ENCODE assay signal across 10 cellular contexts in genomic region chr12:53096761-53097160, GRCh38. TPM values are rescaled to one million over a fixed set of nuclear protein-coding genes. Genes with fewer than 3 reads are reported as not detected.
DNase-seq lines count a peak whose midpoint lies in the region; ATAC-seq and TF ChIP-seq lines count a peak whose summit lies in the region.
"Had no signal": no experiment of that assay in that cellular context is flagged by ENCODE, and none has a peak within 500 bp of the region (broad histone marks: within the 10 kb centered on the region; RNA-seq: fewer than 3 reads in every experiment).

No MANE protein-coding gene starts in this region.

- H3K36me3 ChIP-seq in ascending aorta (peaks cover 15% of the 10 kb centered on the region in 2 donors), left lung (no peaks in the 10 kb centered on the region), suprapubic skin (peaks cover 4% of the 10 kb centered on the region)
- H3K36me3 ChIP-seq: neutrophil had no signal

- H3K27me3 ChIP-seq in ascending aorta (no peaks in the 10 kb centered on the region), left lung (peaks cover 0 to 34% of the 10 kb centered on the region in 2 donors), suprapubic skin (no peaks in the 10 kb centered on the region)

- WGBS in suprapubic skin = 30% methylated on average over 9 of the region's 9 CpGs

- H3K9me3 ChIP-seq in ascending aorta (no peaks in the 10 kb centered on the region), left lung (no peaks in the 10 kb centered on the region), suprapubic skin (no peaks in the 10 kb centered on the region)
- H3K9me3 ChIP-seq: neutrophil had no signal

- H3K4me1 ChIP-seq in ascending aorta = peaks cover 0 to 22% of the 10 kb centered on the region in 2 donors
- H3K4me1 ChIP-seq in left lung = peaks cover 11 to 42% of the 10 kb centered on the region in 2 donors
- peaks cover 46% of the 10 kb centered on the region for H3K4me1 ChIP-seq in suprapubic skin

- no peak overlapping the region for H3K27ac Mint-ChIP-seq in activated CD4-positive, alpha-beta T cell treated with anti-CD3 and anti-CD28 coated beads for 36 hours

- peak overlapping the region; percentile 72 for H3K4me3 Mint-ChIP-seq in activated CD4-positive, alpha-beta T cell treated with anti-CD3 and anti-CD28 coated beads for 36 hours

- H3K4me1 Mint-ChIP-seq in activated CD4-positive, alpha-beta T cell treated with anti-CD3 and anti-CD28 coated beads for 36 hours = peaks cover 23% of the 10 kb centered on the region

- TF ChIP-seq CTCF in ascending aorta (IDR thresholded peaks at IDR 0.05) (no peak), left lung (IDR thresholded peaks at IDR 0.05) (no peak), suprapubic skin (IDR thresholded peaks at IDR 0.05) (no peak)

- ATAC-seq in activated CD4-positive, alpha-beta T cell treated with anti-CD3 and anti-CD28 coated beads for 36 hours = no peak
- no peak for ATAC-seq in left lung
- ATAC-seq in HG03280 (IDR thresholded peaks at IDR 0.05; ENCODE audit: unreplicated experiment) = no peak

- H3K36me3 Mint-ChIP-seq in activated CD4-positive, alpha-beta T cell treated with anti-CD3 and anti-CD28 coated beads for 36 hours (ENCODE audit: low read depth) = no peaks in the 10 kb centered on the region

- CTCF ChIA-PET in activated CD4-positive, alpha-beta T cell treated with anti-CD3 and anti-CD28 coated beads for 36 hours (lab: Charles Lee) = interaction anchor here (1.8 to 7.5 kb wide), 4 partner anchors 19 to 43 kb away, joined by 11 to 277 read pairs (median 35); partner anchors contain the start of gene SPRYD3

- intact Hi-C loops in activated CD4-positive, alpha-beta T cell treated with anti-CD3 and anti-CD28 coated beads for 36 hours (cut with DNase I, micrococcal nuclease) = no loop called here
- intact Hi-C loops in ascending aorta (cut with DNase I) = loop anchor here (5.0 kb wide), 1 partner anchor 61 kb away; no protein-coding TSS in a partner anchor
- intact Hi-C loops in left lung (cut with DNase I) = no loop called here

- TF ChIP-seq POLR2A in suprapubic skin (IDR thresholded peaks at IDR 0.05) = no peak

- H3K9me3 Mint-ChIP-seq in activated CD4-positive, alpha-beta T cell treated with anti-CD3 and anti-CD28 coated beads for 36 hours (ENCODE audit: low read depth) = no peaks in the 10 kb centered on the region

- H3K27ac ChIP-seq in ascending aorta = peak overlapping the region; percentile 97
- H3K27ac ChIP-seq in left lung = peak overlapping the region; percentile 23 to 78
- H3K27ac ChIP-seq in suprapubic skin = peak overlapping the region; percentile 85
- H3K27ac ChIP-seq: neutrophil had no signal

- H3K27me3 Mint-ChIP-seq in activated CD4-positive, alpha-beta T cell treated with anti-CD3 and anti-CD28 coated beads for 36 hours = peaks cover 14% of the 10 kb centered on the region

- TF ChIP-seq EP300 in suprapubic skin (IDR thresholded peaks at IDR 0.05) = no peak

- peak overlapping the region; percentile 85 to 86 for H3K4me3 ChIP-seq in ascending aorta
- H3K4me3 ChIP-seq in left lung = peak overlapping the region; percentile 41 to 49
- peak overlapping the region; percentile 61 for H3K4me3 ChIP-seq in suprapubic skin

- POLR2A ChIA-PET in activated CD4-positive, alpha-beta T cell treated with anti-CD3 and anti-CD28 coated beads for 36 hours (lab: Charles Lee) = no interaction called here

- DNase-seq in activated CD4-positive, alpha-beta T cell treated with anti-CD3 and anti-CD28 coated beads for 36 hours = no peak
- DNase-seq in activated CD4-positive, alpha-beta T cell treated with anti-CD3 and anti-CD28 coated beads, Interleukin-2, amount 50 U/mL, for 4 hours = no peak
- DNase-seq in ascending aorta (ENCODE audit: low spot score in 2 of 2) = no peak
- no peak for DNase-seq in left lung
- peak; percentile 57 to 68 for DNase-seq in suprapubic skin (ENCODE audit: low spot score in 2 of 2)
- DNase-seq in NCI-H1436 treated with DMSO at 0.1 percent for 48 hours (lab: John Stamatoyannopoulos, UW) = no peak
- DNase-seq in inferior parietal cortex (ENCODE audit: extremely low spot score) = no peak

RNA-seq across cellular contexts. Expression of gene IGFBP6, which starts 0.7 kb away (rescaled TPM):
- 1 to 10 TPM; 1.3 to 2.4 TPM for total RNA-seq in activated CD4-positive, alpha-beta T cell treated with anti-CD3 and anti-CD28 coated beads for 36 hours
- total RNA-seq in ascending aorta (1,664 TPM), left lung (10 to 100 TPM; 25.4 to 29.1 TPM), suprapubic skin (10 to 100 TPM; 19.2 to 97.0 (median 59.6) TPM)

RNA-seq across cellular contexts. Expression of gene SOAT2, which starts 6.5 kb away (rescaled TPM):
- total RNA-seq in activated CD4-positive, alpha-beta T cell treated with anti-CD3 and anti-CD28 coated beads for 36 hours = under 1 TPM; 0.57 to 0.79 TPM
- total RNA-seq in ascending aorta (not detected), left lung (not detected), suprapubic skin (not detected)
- total RNA-seq: M059J had no signal

RNA-seq across cellular contexts. Expression of gene SPRYD3, which starts 17.6 kb away (rescaled TPM):
- total RNA-seq in activated CD4-positive, alpha-beta T cell treated with anti-CD3 and anti-CD28 coated beads for 36 hours = 10 to 100 TPM; 13.7 to 18.2 TPM
- total RNA-seq in ascending aorta = 48.6 TPM
- 10 to 100 TPM; 36.4 to 41.4 TPM for total RNA-seq in left lung
- total RNA-seq in suprapubic skin = 10 to 100 TPM; 26.4 to 44.0 (median 34.4) TPM

RNA-seq across cellular contexts. Expression of gene TNS2, which starts 46.9 kb away (rescaled TPM):
- total RNA-seq in activated CD4-positive, alpha-beta T cell treated with anti-CD3 and anti-CD28 coated beads for 36 hours = 1 to 10 TPM in 1 of 2 experiments, under 1 TPM in 1; 0.77 to 2.4 TPM
- total RNA-seq in ascending aorta = 608 TPM
- total RNA-seq in left lung = 100 to 1,000 TPM; 112 to 129 TPM
- 100 to 1,000 TPM in 2 of 4 donors, 10 to 100 TPM in 2; 22.8 to 122 (median 78.2) TPM for total RNA-seq in suprapubic skin

Comparison
In these comparisons a context has a peak if more than half of its experiments do, and no peak if none do; other contexts are left out.
1. DNase-seq: peak in suprapubic skin (2 of 2); none in activated CD4-positive, alpha-beta T cell treated with anti-CD3 and anti-CD28 coated beads for 36 hours (single experiment), activated CD4-positive, alpha-beta T cell treated with anti-CD3 and anti-CD28 coated beads, Interleukin-2, amount 50 U/mL, for 4 hours (0 of 2), ascending aorta (0 of 2), left lung (0 of 2), NCI-H1436 treated with DMSO at 0.1 percent for 48 hours (single experiment) and inferior parietal cortex (single experiment).
2. RNA of gene IGFBP6, which starts 0.7 kb away (total RNA-seq): 1,664 TPM in ascending aorta (single experiment); 19.2 to 97.0 TPM in suprapubic skin, 25.4 to 29.1 TPM in left lung and 1.3 to 2.4 TPM in activated CD4-positive, alpha-beta T cell treated with anti-CD3 and anti-CD28 coated beads for 36 hours; every median in the first group is over 10 times any median in the second.
3. Peak in every context shown above with its lines, with median percentiles within 50 percentile points of each other: H3K27ac ChIP-seq and H3K4me3 ChIP-seq.